In the genomic region with DNA sequence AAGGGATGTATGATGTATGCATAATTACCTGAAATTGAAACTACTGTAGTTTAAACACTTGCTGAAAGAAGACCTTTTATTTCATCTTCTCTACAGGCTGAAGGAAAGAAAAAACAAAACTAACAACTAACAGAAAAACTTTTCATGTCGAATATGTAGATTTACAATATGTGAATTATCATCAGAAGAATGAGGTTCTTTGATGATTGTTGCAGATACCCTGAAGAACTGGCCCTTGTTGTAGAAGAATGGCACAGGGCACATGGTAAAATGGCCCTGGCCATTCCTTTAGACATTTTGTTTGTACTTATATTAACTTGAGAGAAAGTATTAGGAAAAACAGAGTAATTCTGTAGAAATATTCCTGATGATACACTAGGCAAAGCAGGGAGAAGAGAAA, we compare ENCODE assay signal across 15 cellular contexts.
A peak's percentile ranks its signal among the peaks of the same experiment; 100 is the strongest.
DNase-seq lines count a peak whose midpoint lies in the region; ATAC-seq, FAIRE-seq and TF ChIP-seq lines count a peak whose summit lies in the region.
"Had no signal": no experiment of that assay in that cellular context is flagged by ENCODE, and none has a peak within 500 bp of the region (broad histone marks: within the 10 kb centered on the region; RNA-seq: fewer than 3 reads in every experiment).

No MANE protein-coding gene starts in this region.

- H3K27ac Mint-ChIP-seq in T-helper 2 cell treated with Interferon-gamma antibody and Interleukin-4, amounts not matched to agents 5 μg/mL and 100 μg/mL, for 36 hours: peak overlapping the region; percentile 58
- H3K27ac Mint-ChIP-seq in activated T-cell treated with anti-CD3 and anti-CD28 coated beads, Interleukin-2, amount 50 U/mL, for 24 hours: peak overlapping the region; percentile 40
- H3K27ac Mint-ChIP-seq: CD14-positive monocyte; CD8-positive, alpha-beta T cell; HFFc6 had no signal

- H3K27me3 Mint-ChIP-seq in T-helper 2 cell treated with Interferon-gamma antibody and Interleukin-4, amounts not matched to agents 5 μg/mL and 100 μg/mL, for 36 hours (ENCODE audit: low read depth): no peaks in the 10 kb centered on the region
- H3K27me3 Mint-ChIP-seq in activated T-cell treated with anti-CD3 and anti-CD28 coated beads, Interleukin-2, amount 50 U/mL, for 24 hours: no peaks in the 10 kb centered on the region
- H3K27me3 Mint-ChIP-seq in activated T-cell treated with anti-CD3 and anti-CD28 coated beads, Interleukin-2, amount 50 U/mL, for 4 hours (ENCODE audit: low read depth): no peaks in the 10 kb centered on the region

- no peak for DNase-seq in T-helper 2 cell treated with Interferon-gamma antibody and Interleukin-4, amounts not matched to agents 5 μg/mL and 100 μg/mL, for 36 hours (ENCODE audit: low spot score)
- DNase-seq in T-helper 2 cell (no peak), SK-MEL-5 (ENCODE audit: low read depth, low spot score) (peak; percentile 61), foreskin melanocyte (peak; percentile 75), HTR-8/SVneo (ENCODE audit: insufficient read length, low spot score) (no peak), H54 (ENCODE audit: insufficient read length, low spot score) (no peak)
- no peak for DNase-seq in activated T-cell treated with anti-CD3 and anti-CD28 coated beads, Interleukin-2, amount 50 U/mL, for 24 hours
- no peak for DNase-seq in activated T-cell treated with anti-CD3 and anti-CD28 coated beads, Interleukin-2, amount 50 U/mL, for 4 hours
- DNase-seq: CD8-positive, alpha-beta T cell; COR-L47; DMS53; HCEC 1CT; HFFc6 had no signal

- no peaks in the 10 kb centered on the region for H3K36me3 Mint-ChIP-seq in T-helper 2 cell treated with Interferon-gamma antibody and Interleukin-4, amounts not matched to agents 5 μg/mL and 100 μg/mL, for 36 hours (ENCODE audit: low read depth)
- H3K36me3 Mint-ChIP-seq in activated T-cell treated with anti-CD3 and anti-CD28 coated beads, Interleukin-2, amount 50 U/mL, for 24 hours (ENCODE audit: low read depth): no peaks in the 10 kb centered on the region
- H3K36me3 Mint-ChIP-seq in activated T-cell treated with anti-CD3 and anti-CD28 coated beads, Interleukin-2, amount 50 U/mL, for 4 hours (ENCODE audit: insufficient read depth): no peaks in the 10 kb centered on the region
- H3K36me3 Mint-ChIP-seq: CD8-positive, alpha-beta T cell had no signal

- peaks cover 32% of the 10 kb centered on the region for H3K4me1 Mint-ChIP-seq in T-helper 2 cell treated with Interferon-gamma antibody and Interleukin-4, amounts not matched to agents 5 μg/mL and 100 μg/mL, for 36 hours (ENCODE audit: low read depth)
- peaks cover 29% of the 10 kb centered on the region for H3K4me1 Mint-ChIP-seq in activated T-cell treated with anti-CD3 and anti-CD28 coated beads, Interleukin-2, amount 50 U/mL, for 24 hours (ENCODE audit: low read depth)
- peaks cover 22% of the 10 kb centered on the region for H3K4me1 Mint-ChIP-seq in activated T-cell treated with anti-CD3 and anti-CD28 coated beads, Interleukin-2, amount 50 U/mL, for 4 hours (ENCODE audit: low read depth)

- peak overlapping the region; percentile 13 for H3K4me3 Mint-ChIP-seq in T-helper 2 cell treated with Interferon-gamma antibody and Interleukin-4, amounts not matched to agents 5 μg/mL and 100 μg/mL, for 36 hours
- no peak overlapping the region for H3K4me3 Mint-ChIP-seq in activated T-cell treated with anti-CD3 and anti-CD28 coated beads, Interleukin-2, amount 50 U/mL, for 24 hours
- H3K4me3 Mint-ChIP-seq in activated T-cell treated with anti-CD3 and anti-CD28 coated beads, Interleukin-2, amount 50 U/mL, for 4 hours: no peak overlapping the region
- H3K4me3 Mint-ChIP-seq: CD14-positive monocyte; CD8-positive, alpha-beta T cell; HFFc6 had no signal

- no peaks in the 10 kb centered on the region for H3K9me3 Mint-ChIP-seq in T-helper 2 cell treated with Interferon-gamma antibody and Interleukin-4, amounts not matched to agents 5 μg/mL and 100 μg/mL, for 36 hours
- no peaks in the 10 kb centered on the region for H3K9me3 Mint-ChIP-seq in activated T-cell treated with anti-CD3 and anti-CD28 coated beads, Interleukin-2, amount 50 U/mL, for 24 hours
- no peaks in the 10 kb centered on the region for H3K9me3 Mint-ChIP-seq in activated T-cell treated with anti-CD3 and anti-CD28 coated beads, Interleukin-2, amount 50 U/mL, for 4 hours
- H3K9me3 Mint-ChIP-seq: CD14-positive monocyte; CD8-positive, alpha-beta T cell had no signal

- in situ Hi-C loops in SK-MEL-5 (cut with HindIII; ENCODE audit: low pct_unique_long_range_greater_than_20kb, low sequenced_read_pairs): no loop called here

- no peak for FAIRE-seq in HTR-8/SVneo (lab: Jason Lieb, UNC)
- FAIRE-seq in H54 (lab: Jason Lieb, UNC): no peak
- FAIRE-seq: H1 had no signal

- no peak for TF ChIP-seq POLR2A in H54 (IDR thresholded peaks at IDR 0.05; ENCODE audit: low read depth, low read length)

- ATAC-seq in activated T-cell treated with anti-CD3 and anti-CD28 coated beads, Interleukin-2, amount 50 U/mL, for 4 hours: no peak
- ATAC-seq: CD8-positive, alpha-beta T cell had no signal

Comparison
In these comparisons a context has a peak if more than half of its experiments do, and no peak if none do; other contexts are left out.
1. DNase-seq: peak in SK-MEL-5 (single experiment) and foreskin melanocyte (single experiment); none in T-helper 2 cell treated with Interferon-gamma antibody and Interleukin-4, amounts not matched to agents 5 μg/mL and 100 μg/mL, for 36 hours (single experiment), T-helper 2 cell (0 of 5), activated T-cell treated with anti-CD3 and anti-CD28 coated beads, Interleukin-2, amount 50 U/mL, for 24 hours (single experiment), activated T-cell treated with anti-CD3 and anti-CD28 coated beads, Interleukin-2, amount 50 U/mL, for 4 hours (single experiment), HTR-8/SVneo (single experiment) and H54 (single experiment).